8 cellular contexts compared by ENCODE assay signal in the genomic region with DNA sequence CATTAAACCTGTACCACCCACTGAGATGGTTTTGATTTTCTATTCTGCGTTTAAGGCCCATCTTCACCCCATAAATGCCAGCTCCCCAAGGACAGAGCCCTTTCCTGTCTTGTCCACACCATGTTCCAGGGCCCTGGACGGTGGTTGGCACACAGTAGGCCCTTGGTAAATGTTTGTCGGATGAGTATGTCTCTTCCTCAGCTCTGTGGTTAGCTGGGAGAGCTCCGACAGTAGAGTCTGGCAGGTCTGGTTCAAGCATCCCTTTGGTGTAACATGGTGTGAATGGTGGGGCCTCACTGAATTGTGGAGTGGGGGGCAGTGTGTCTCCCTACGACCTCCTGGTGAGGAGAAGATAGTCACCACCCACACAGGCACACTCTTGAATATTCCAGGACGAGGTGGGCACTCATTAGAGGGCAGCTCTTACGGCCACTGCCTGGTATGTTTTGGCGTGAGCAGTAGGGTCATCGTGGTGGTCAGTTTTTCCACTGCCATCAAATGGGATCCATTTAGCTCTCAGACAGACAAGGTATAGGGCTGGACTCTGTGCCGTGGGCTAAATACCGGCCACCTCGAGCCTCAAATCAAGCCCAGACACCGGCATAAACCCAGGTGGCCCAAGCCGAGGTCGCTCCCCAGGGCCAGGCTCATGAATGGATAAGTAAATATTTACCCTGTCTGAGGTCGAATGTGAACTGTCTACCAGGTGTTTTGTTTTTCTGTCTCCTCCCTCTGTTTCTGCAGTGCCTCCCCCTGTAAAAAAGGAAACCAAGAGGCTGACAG.
DNase-seq lines count a peak whose midpoint lies in the region; ATAC-seq and TF ChIP-seq lines count a peak whose summit lies in the region.
"Had no signal": no experiment of that assay in that cellular context is flagged by ENCODE, and none has a peak within 500 bp of the region (broad histone marks: within the 10 kb centered on the region; RNA-seq: fewer than 3 reads in every experiment).

No MANE protein-coding gene starts in this region.

- H3K4me1 ChIP-seq in esophagus muscularis mucosa, result peaks cover 50 to 81% (median 80%) of the 10 kb centered on the region in 4 donors
- peaks cover 91 to 92% of the 10 kb centered on the region in 2 donors for H3K4me1 ChIP-seq in gastrocnemius medialis

- H3K27ac ChIP-seq in esophagus muscularis mucosa (replicated peaks in 1 of 4) (peak overlapping the region; percentile 81 to 90 (median 86)), gastrocnemius medialis (peak overlapping the region; percentile 92 to 98 (median 94))

- intact Hi-C loops in esophagus muscularis mucosa (cut with DNase I), result no loop called here
- intact Hi-C loops in gastrocnemius medialis (cut with DNase I; ENCODE audit: low total_unique reads), result no loop called here

- H3K4me3 ChIP-seq in esophagus muscularis mucosa, result no peak overlapping the region
- no peak overlapping the region for H3K4me3 ChIP-seq in gastrocnemius medialis

- no peak for TF ChIP-seq EP300 in esophagus muscularis mucosa (IDR thresholded peaks at IDR 0.05)

- H3K36me3 ChIP-seq in esophagus muscularis mucosa (no peaks in the 10 kb centered on the region), gastrocnemius medialis (no peaks in the 10 kb centered on the region)

- H3K27me3 ChIP-seq in esophagus muscularis mucosa (no peaks in the 10 kb centered on the region), gastrocnemius medialis (no peaks in the 10 kb centered on the region)

- DNase-seq in Daoy (ENCODE audit: low read depth) (peak; percentile 76), NCI-H748 (lab: John Stamatoyannopoulos, UW; ENCODE audit: unreplicated experiment) (peak; percentile 75), esophagus muscularis mucosa (ENCODE audit: extremely low spot score) (no peak), gastrocnemius medialis (no peak), KBM-7 (no peak), cerebellar cortex (ENCODE audit: low spot score) (no peak)
- DNase-seq: NCI-H2081 treated with DMSO at 0.1 percent for 48 hours had no signal

- WGBS in esophagus muscularis mucosa, result 77% methylated on average over 16 of the region's 16 CpGs

- H3K9me3 ChIP-seq in esophagus muscularis mucosa (no peaks in the 10 kb centered on the region), gastrocnemius medialis (no peaks in the 10 kb centered on the region)

- TF ChIP-seq POLR2A in esophagus muscularis mucosa (IDR thresholded peaks at IDR 0.05; ENCODE audit: low read depth) (no peak), gastrocnemius medialis (IDR thresholded peaks at IDR 0.05) (no peak)

- TF ChIP-seq CTCF in esophagus muscularis mucosa (IDR thresholded peaks at IDR 0.05) (no peak), gastrocnemius medialis (IDR thresholded peaks at IDR 0.05 in 4 of 5, conservative IDR thresholded peaks at IDR 0.05 in 1 of 5) (no peak)

- ATAC-seq in gastrocnemius medialis (no peak), GM21390 (IDR thresholded peaks at IDR 0.05; ENCODE audit: unreplicated experiment) (no peak)

- in situ Hi-C loops in gastrocnemius medialis (cut with MboI; ENCODE audit: low sequenced_read_pairs in 4 of 4) (loop anchor here in 2 of 4 donors (5.0 to 25.0 kb wide), 3 partner anchors 52 to 111 kb away; no protein-coding TSS in a partner anchor), KBM-7 (cut with MboI; ENCODE audit: low pct_unique_long_range_greater_than_20kb, low sequenced_read_pairs) (no loop called here)

Comparison
In these comparisons a context has a peak if more than half of its experiments do, and no peak if none do; other contexts are left out.
1. DNase-seq: peak in Daoy (single experiment) and NCI-H748 (single experiment); none in esophagus muscularis mucosa (single experiment), gastrocnemius medialis (0 of 2), KBM-7 (single experiment) and cerebellar cortex (single experiment).